Comparison of ENCODE assay signal across 8 cellular contexts in genomic region chr7:149071641-149072437, GRCh38. TPM values are rescaled to one million over a fixed set of nuclear protein-coding genes. Genes with fewer than 3 reads are reported as not detected.
A peak's percentile ranks its signal among the peaks of the same experiment; 100 is the strongest.
DNase-seq lines count a peak whose midpoint lies in the region; ATAC-seq and TF ChIP-seq lines count a peak whose summit lies in the region.

No MANE protein-coding gene starts in this region.

- peak overlapping the region; percentile 30 for H3K27ac Mint-ChIP-seq in activated naive CD4-positive, alpha-beta T cell treated with anti-CD3 and anti-CD28 coated beads, Interleukin-2, amount 50 U/mL, for 24 hours

- no peak overlapping the region for H2AFZ ChIP-seq in SK-N-SH (ENCODE audit: low read depth)
- H2AFZ ChIP-seq in osteoblast (ENCODE audit: low read length) = no peak overlapping the region

- H3K27me3 ChIP-seq in SK-N-SH (ENCODE audit: insufficient read depth) (no peaks in the 10 kb centered on the region), lower lobe of right lung (ENCODE audit: low read depth) (no peaks in the 10 kb centered on the region), testis (no peaks in the 10 kb centered on the region), osteoblast (ENCODE audit: insufficient read depth, low read length) (no peaks in the 10 kb centered on the region)

- no peaks in the 10 kb centered on the region for H3K9me3 Mint-ChIP-seq in activated naive CD4-positive, alpha-beta T cell treated with anti-CD3 and anti-CD28 coated beads, Interleukin-2, amount 50 U/mL, for 24 hours

- intact Hi-C loops in lower lobe of right lung (cut with DNase I) (no loop called here), testis (cut with DNase I; ENCODE audit: low total_unique reads) (no loop called here)

- no peaks in the 10 kb centered on the region for H3K9me3 ChIP-seq in SK-N-SH
- no peaks in the 10 kb centered on the region for H3K9me3 ChIP-seq in lower lobe of right lung
- H3K9me3 ChIP-seq in testis = no peaks in the 10 kb centered on the region
- H3K9me3 ChIP-seq in osteoblast (ENCODE audit: low read depth, low read length) = no peaks in the 10 kb centered on the region

- no peaks in the 10 kb centered on the region for H4K20me1 ChIP-seq in SK-N-SH (ENCODE audit: insufficient read depth)
- no peaks in the 10 kb centered on the region for H4K20me1 ChIP-seq in osteoblast (ENCODE audit: insufficient read depth, low read length)

- POLR2A ChIA-PET in SK-N-SH (lab: Yijun Ruan, JAX) = no interaction called here

- no peak overlapping the region for H3K9ac ChIP-seq in SK-N-SH

- TF ChIP-seq POLR2A in testis (IDR thresholded peaks at IDR 0.05) = no peak

- H3K4me1 ChIP-seq in SK-N-SH (ENCODE audit: control insufficient read depth in 1 of 2, insufficient read depth in 2 of 2, low read depth in 1 of 2, low read length in 1 of 2) (no peaks in the 10 kb centered on the region), lower lobe of right lung (no peaks in the 10 kb centered on the region), testis (no peaks in the 10 kb centered on the region), osteoblast (ENCODE audit: insufficient read depth, low read length) (no peaks in the 10 kb centered on the region)

- H3K36me3 Mint-ChIP-seq in activated naive CD4-positive, alpha-beta T cell treated with anti-CD3 and anti-CD28 coated beads, Interleukin-2, amount 50 U/mL, for 24 hours = peaks cover 4% of the 10 kb centered on the region

- H3K36me3 ChIP-seq in SK-N-SH (replicated peaks in 1 of 2; ENCODE audit: control insufficient read depth in 1 of 2, insufficient read depth in 2 of 2, low read length in 1 of 2) (peaks cover 38 to 46% of the 10 kb centered on the region in 2 experiments), lower lobe of right lung (peaks cover 47% of the 10 kb centered on the region), testis (ENCODE audit: low read depth, missing control alignments) (no peaks in the 10 kb centered on the region), osteoblast (ENCODE audit: insufficient read depth, low read length) (peaks cover 26% of the 10 kb centered on the region)

- TF ChIP-seq EP300 in SK-N-SH (IDR thresholded peaks at IDR 0.05; ENCODE audit: borderline replicate concordance in 1 of 2, low read depth in 1 of 2, low read length in 1 of 2) = no peak

- WGBS in SK-N-SH (ENCODE audit: low lambda C conversion rate) = 92% methylated on average over 44 of the region's 46 CpGs
- WGBS in testis, 2 donors = 62 to 64% methylated on average over 11 to 45 of the region's 46 CpGs

- no peak overlapping the region for H3K27ac ChIP-seq in SK-N-SH (ENCODE audit: low read depth in 2 of 2, low read length in 1 of 2)
- peak overlapping the region; percentile 31 for H3K27ac ChIP-seq in lower lobe of right lung
- H3K27ac ChIP-seq in testis = no peak overlapping the region
- no peak overlapping the region for H3K27ac ChIP-seq in osteoblast (ENCODE audit: low read depth, low read length)

- H3K4me3 Mint-ChIP-seq in activated naive CD4-positive, alpha-beta T cell treated with anti-CD3 and anti-CD28 coated beads, Interleukin-2, amount 50 U/mL, for 24 hours = no peak overlapping the region

- no peaks in the 10 kb centered on the region for H3K27me3 Mint-ChIP-seq in activated naive CD4-positive, alpha-beta T cell treated with anti-CD3 and anti-CD28 coated beads, Interleukin-2, amount 50 U/mL, for 24 hours

- H3K4me1 Mint-ChIP-seq in activated naive CD4-positive, alpha-beta T cell treated with anti-CD3 and anti-CD28 coated beads, Interleukin-2, amount 50 U/mL, for 24 hours = peaks cover 13% of the 10 kb centered on the region

- CTCF ChIA-PET in SK-N-SH (lab: Yijun Ruan, JAX) = interaction anchor here (0.8 to 2.4 kb wide), 6 partner anchors 15 to 75 kb away, joined by 3 to 8 read pairs (median 4); partner anchors contain the start of genes ZNF398 and ZNF425

- no peaks in the 10 kb centered on the region for H3K9me2 ChIP-seq in SK-N-SH

- ATAC-seq in SK-N-SH treated with all-trans-retinoic acid at 6 μM for 48 hours (no peak), lower lobe of right lung (peak; percentile 33 to 35), GM21529 (IDR thresholded peaks at IDR 0.05; ENCODE audit: unreplicated experiment) (no peak)

- no peak for TF ChIP-seq CTCF in SK-N-SH (IDR thresholded peaks at IDR 0.05)
- TF ChIP-seq CTCF in lower lobe of right lung (IDR thresholded peaks at IDR 0.05) = peak; percentile 12
- peak in 2 of 3 experiments; percentile 16 to 41 for TF ChIP-seq CTCF in testis (IDR thresholded peaks at IDR 0.05)
- no peak for TF ChIP-seq CTCF in GM10266 (IDR thresholded peaks at IDR 0.05; ENCODE audit: control insufficient read depth, insufficient read depth, low read depth, missing control alignments)
- TF ChIP-seq CTCF in osteoblast (IDR thresholded peaks at IDR 0.05; ENCODE audit: extremely low read depth, low read depth, low read length) = no peak

- H3K4me3 ChIP-seq in SK-N-SH (ENCODE audit: low read depth in 2 of 2, low read length in 1 of 2) (no peak overlapping the region), lower lobe of right lung (no peak overlapping the region), testis (peak overlapping the region; percentile 54 to 62), osteoblast (ENCODE audit: insufficient read depth, low read length) (no peak overlapping the region)

- TF ChIP-seq RAD21 in SK-N-SH (IDR thresholded peaks at IDR 0.05; ENCODE audit: low read length) = 0 out of 2 replicates have a peak, but pooled peaks have one; percentile 39

- H3F3A ChIP-seq in SK-N-SH (replicated peaks; ENCODE audit: insufficient read depth) = no peaks in the 10 kb centered on the region

- H3K4me2 ChIP-seq in SK-N-SH (no peak overlapping the region), osteoblast (ENCODE audit: insufficient read depth, low read length) (no peak overlapping the region)

- peak; percentile 61 for DNase-seq in SK-N-SH
- no peak for DNase-seq in lower lobe of right lung
- DNase-seq in testis = peak; percentile 76
- no peak for DNase-seq in GM10266 (ENCODE audit: extremely low spot score)
- DNase-seq in osteoblast (ENCODE audit: insufficient read length, low spot score, missing footprints) = no peak

- H3K79me2 ChIP-seq in SK-N-SH (ENCODE audit: insufficient read depth) = no peaks in the 10 kb centered on the region; the same call in 1 of the 2 replicates
- no peaks in the 10 kb centered on the region for H3K79me2 ChIP-seq in osteoblast (ENCODE audit: insufficient read depth, low read length)

TF ChIP-seq in SK-N-SH, 30 proteins besides CTCF, POLR2A, EP300 and RAD21:
- TF ChIP-seq USF2 (IDR thresholded peaks at IDR 0.05; ENCODE audit: borderline replicate concordance, low read depth, low read length) = no peak
- TF ChIP-seq YY1 (IDR thresholded peaks at IDR 0.05; ENCODE audit: low read depth) = no peak
- no peak for TF ChIP-seq RFX5 (IDR thresholded peaks at IDR 0.05; ENCODE audit: low read length)
TF ChIP-seq in SK-N-SH: peak in this region for 0.

TF ChIP-seq in SK-N-SH treated with all-trans-retinoic acid at 6 μM for 48 hours, 23 proteins besides CTCF, POLR2A, EP300 and RAD21 (continues in another document):
- TF ChIP-seq RARB (CRISPR knock-in tag; IDR thresholded peaks at IDR 0.05) (no peak), ZFP30 (CRISPR knock-in tag; IDR thresholded peaks at IDR 0.05) (no peak), SNAI2 (CRISPR knock-in tag; IDR thresholded peaks at IDR 0.05) (no peak), CSRNP3 (CRISPR knock-in tag; IDR thresholded peaks at IDR 0.05) (no peak), ZNF70 (CRISPR knock-in tag; IDR thresholded peaks at IDR 0.05) (no peak), CSDC2 (CRISPR knock-in tag; IDR thresholded peaks at IDR 0.05) (no peak), ISL1 (CRISPR knock-in tag; IDR thresholded peaks at IDR 0.05) (no peak), CREB5 (CRISPR knock-in tag; IDR thresholded peaks at IDR 0.05; ENCODE audit: low read depth) (no peak), TCF4 (CRISPR knock-in tag; IDR thresholded peaks at IDR 0.05; ENCODE audit: borderline replicate concordance) (no peak)

RNA-seq across cellular contexts. Expression of gene ZNF786, which starts 18.7 kb away (rescaled TPM):
- 5.0 and 5.9 TPM in 2 replicates for polyA plus RNA-seq in SK-N-SH (2012; rRNA removed)
- 3.1 and 4.6 TPM in 2 replicates for polyA plus RNA-seq in SK-N-SH (2012; cell fraction: cytosol; rRNA removed)
- polyA plus RNA-seq in SK-N-SH (2012; cell fraction: nucleus; rRNA removed) = 11.0 and 11.6 TPM in 2 replicates
- 5.4 TPM for total RNA-seq in lower lobe of right lung
- total RNA-seq in testis = 1 to 10 TPM; 8.3 to 8.8 TPM
- polyA plus RNA-seq in testis (ENCODE audit: insufficient read depth, low read depth, low replicate concordance) = 2.6 TPM
- total RNA-seq in osteoblast = 6.5 and 7.7 TPM in 2 replicates

RNA-seq across cellular contexts. Expression of gene PDIA4, which starts 43.5 kb away (rescaled TPM):
- polyA plus RNA-seq in SK-N-SH (2012; rRNA removed) (393 and 400 TPM in 2 replicates), testis (ENCODE audit: insufficient read depth, low read depth, low replicate concordance) (67.1 TPM)
- polyA plus RNA-seq in SK-N-SH (2012; cell fraction: cytosol; rRNA removed) = 316 and 398 TPM in 2 replicates
- 171 and 252 TPM in 2 replicates for polyA plus RNA-seq in SK-N-SH (2012; cell fraction: nucleus; rRNA removed)
- total RNA-seq in lower lobe of right lung (123 TPM), testis (10 to 100 TPM; 59.3 to 86.5 TPM), osteoblast (216 and 220 TPM in 2 replicates)

RNA-seq across cellular contexts. Expression of gene ZNF425, which starts 54.3 kb away (rescaled TPM):
- polyA plus RNA-seq in SK-N-SH (2012; rRNA removed) (1.4 and 1.6 TPM in 2 replicates), testis (ENCODE audit: insufficient read depth, low read depth, low replicate concordance) (3.4 TPM)
- polyA plus RNA-seq in SK-N-SH (2012; cell fraction: cytosol; rRNA removed) = 1.4 and 1.5 TPM in 2 replicates
- polyA plus RNA-seq in SK-N-SH (2012; cell fraction: nucleus; rRNA removed) = 1.9 TPM in 2 replicates
- total RNA-seq in lower lobe of right lung (1.2 TPM), testis (1 to 10 TPM; 3.0 to 4.3 TPM), osteoblast (4.3 and 4.7 TPM in 2 replicates)

Comparison
In these comparisons a context has a peak if more than half of its experiments do, and no peak if none do; other contexts are left out.
1. DNase-seq: peak in SK-N-SH (single experiment) and testis (single experiment); none in lower lobe of right lung (single experiment), GM10266 (single experiment) and osteoblast (single experiment).
2. H3K4me3 ChIP-seq: peak in testis (2 of 2); none in SK-N-SH (0 of 2), lower lobe of right lung (single experiment) and osteoblast (single experiment).
3. CTCF ChIP-seq: peak in lower lobe of right lung (single experiment) and testis (2 of 3); none in SK-N-SH (single experiment), GM10266 (single experiment) and osteoblast (single experiment).
4. ATAC-seq: peak in lower lobe of right lung (2 of 2); none in SK-N-SH treated with all-trans-retinoic acid at 6 μM for 48 hours (single experiment) and GM21529 (single experiment).